11 cellular contexts compared by ENCODE assay signal in genomic region chr12:50258167-50258551, GRCh38. TPM values are rescaled to one million over a fixed set of nuclear protein-coding genes. Genes with fewer than 3 reads are reported as not detected.
DNase-seq lines count a peak whose midpoint lies in the region; ATAC-seq, FAIRE-seq and TF ChIP-seq lines count a peak whose summit lies in the region.
"Had no signal": no experiment of that assay in that cellular context is flagged by ENCODE, and none has a peak within 500 bp of the region (broad histone marks: within the 10 kb centered on the region; RNA-seq: fewer than 3 reads in every experiment).

No MANE protein-coding gene starts in this region.

- TF ChIP-seq CTCF in Caco-2 (IDR thresholded peaks at IDR 0.05; ENCODE audit: insufficient read depth in 1 of 2, low read depth in 1 of 2, low read length in 1 of 2, severe bottlenecking in 1 of 2, unreplicated experiment in 1 of 2) (no peak), K562 (IDR thresholded peaks at IDR 0.05 in 2 of 3, conservative IDR thresholded peaks at IDR 0.05 in 1 of 3; ENCODE audit: insufficient read depth in 2 of 3, low read depth in 1 of 3, low read length in 3 of 3) (no peak), right atrium auricular region (IDR thresholded peaks at IDR 0.05) (no peak)

- H4K20me1 ChIP-seq in K562 (replicated peaks; ENCODE audit: control insufficient read depth, insufficient read depth, low read length): no peaks in the 10 kb centered on the region

- peaks cover 44% of the 10 kb centered on the region for H3K4me1 ChIP-seq in Caco-2
- H3K4me1 ChIP-seq in K562 (replicated peaks in 1 of 2; ENCODE audit: control insufficient read depth in 2 of 2, insufficient read depth in 2 of 2, low read length in 2 of 2): peaks cover 23 to 25% of the 10 kb centered on the region in 2 experiments; a peak in 4 of 5 replicates
- H3K4me1 ChIP-seq in right atrium auricular region: peaks cover 0 to 32% of the 10 kb centered on the region in 2 donors

- H3K9me3 Mint-ChIP-seq in Caco-2 (ENCODE audit: unreplicated experiment): no peaks in the 10 kb centered on the region
- no peaks in the 10 kb centered on the region for H3K9me3 Mint-ChIP-seq in activated naive CD4-positive, alpha-beta T cell treated with anti-CD3 and anti-CD28 coated beads for 36 hours
- H3K9me3 Mint-ChIP-seq: naive B cell had no signal

- ATAC-seq in K562 (no peak), sciatic nerve (peak; percentile 86), HG02884 (IDR thresholded peaks at IDR 0.05; ENCODE audit: unreplicated experiment) (no peak)

- no peak overlapping the region for H3K4me3 Mint-ChIP-seq in Caco-2 (ENCODE audit: unreplicated experiment)
- H3K4me3 Mint-ChIP-seq in activated naive CD4-positive, alpha-beta T cell treated with anti-CD3 and anti-CD28 coated beads for 36 hours: no peak overlapping the region

- CTCF ChIA-PET in Caco-2 (lab: Charles Lee): interaction anchor here (0.6 to 0.7 kb wide), 2 partner anchors 30 to 56 kb away, joined by 3 to 5 read pairs; no protein-coding TSS in a partner anchor
- CTCF ChIA-PET in K562 (lab: Yijun Ruan, JAX; ENCODE audit: low intra/inter-chr PET ratio): no interaction called here
- CTCF ChIA-PET in activated naive CD4-positive, alpha-beta T cell treated with anti-CD3 and anti-CD28 coated beads for 36 hours (lab: Charles Lee): no interaction called here

- H3K27me3 ChIP-seq in Caco-2 (replicated peaks; ENCODE audit: control insufficient read depth, insufficient read depth, low read length) (no peaks in the 10 kb centered on the region), K562 (ENCODE audit: control insufficient read depth in 2 of 2, insufficient read depth in 2 of 2, low read length in 2 of 2) (no peaks in the 10 kb centered on the region), right atrium auricular region (no peaks in the 10 kb centered on the region)

- peaks cover 37% of the 10 kb centered on the region for H3K4me1 Mint-ChIP-seq in Caco-2 (ENCODE audit: low read depth, unreplicated experiment)
- H3K4me1 Mint-ChIP-seq in activated naive CD4-positive, alpha-beta T cell treated with anti-CD3 and anti-CD28 coated beads for 36 hours (ENCODE audit: low read depth): peaks cover 10% of the 10 kb centered on the region

- H3K36me3 Mint-ChIP-seq in Caco-2 (ENCODE audit: insufficient read depth, unreplicated experiment): peaks cover 22% of the 10 kb centered on the region
- H3K36me3 Mint-ChIP-seq in activated naive CD4-positive, alpha-beta T cell treated with anti-CD3 and anti-CD28 coated beads for 36 hours (ENCODE audit: low read depth): no peaks in the 10 kb centered on the region
- H3K36me3 Mint-ChIP-seq: naive B cell had no signal

- 71% methylated on average over 5 of the region's 5 CpGs for WGBS in K562 (ENCODE audit: insufficient coverage, low coverage, missing lambda C conversion rate)

- H3K27ac ChIP-seq in K562 (ENCODE audit: extremely low read depth, low read depth, low read length) (0 out of 3 replicates have a peak overlapping the region, but pooled peaks have one; percentile 17), right atrium auricular region (peak overlapping the region; percentile 49 to 58)

- H3K79me2 ChIP-seq in K562 (ENCODE audit: control insufficient read depth, insufficient read depth, low read length): no peaks in the 10 kb centered on the region

- H3K27ac Mint-ChIP-seq in Caco-2 (ENCODE audit: unreplicated experiment): peak overlapping the region; percentile 19
- H3K27ac Mint-ChIP-seq in activated naive CD4-positive, alpha-beta T cell treated with anti-CD3 and anti-CD28 coated beads for 36 hours: no peak overlapping the region

- H3K9me3 ChIP-seq in Caco-2 (no peaks in the 10 kb centered on the region), K562 (replicated peaks; ENCODE audit: control insufficient read depth, insufficient read depth, low read depth, low read length) (no peaks in the 10 kb centered on the region), right atrium auricular region (no peaks in the 10 kb centered on the region)

- TF ChIP-seq RAD21 in K562 (CRISPR knock-in tag; conservative IDR thresholded peaks at IDR 0.05 in 1 of 2, IDR thresholded peaks at IDR 0.05 in 1 of 2): no peak

- H3K36me3 ChIP-seq in Caco-2 (ENCODE audit: control insufficient read depth, insufficient read depth, low read length): no peaks in the 10 kb centered on the region
- H3K36me3 ChIP-seq in K562 (ENCODE audit: control insufficient read depth, insufficient read depth, low read length): no peaks in the 10 kb centered on the region
- H3K36me3 ChIP-seq in right atrium auricular region: no peaks in the 10 kb centered on the region

- intact Hi-C loops in Caco-2 (cut with micrococcal nuclease; ENCODE audit: unreplicated experiment) (no loop called here), K562 (cut with micrococcal nuclease) (no loop called here), sciatic nerve (cut with DNase I) (no loop called here)
- intact Hi-C loops in activated naive CD4-positive, alpha-beta T cell treated with anti-CD3 and anti-CD28 coated beads for 36 hours (cut with micrococcal nuclease): no loop called here

- BruUV-seq in Caco-2 (replicated peaks; lab: Mats Ljungman, UMichigan): no TSS peak
- no TSS peak for BruUV-seq in K562 (replicated peaks; lab: Mats Ljungman, UMichigan)

- POLR2A ChIA-PET in Caco-2 (lab: Charles Lee) (interaction anchor here (0.6 to 1.2 kb wide), 2 partner anchors 25 to 229 kb away, joined by 3 to 4 read pairs; partner anchors contain the start of gene LIMA1), K562 (lab: Yijun Ruan, JAX) (interaction anchor here (1.3 to 1.4 kb wide), 2 partner anchors 15 to 49 kb away, joined by 4 to 5 read pairs; no protein-coding TSS in a partner anchor)

- no peak for FAIRE-seq in K562 (lab: Jason Lieb, UNC)
- FAIRE-seq: TTC549 had no signal

- in situ Hi-C loops in K562 (cut with MboI): no loop called here

- H2AFZ ChIP-seq in K562 (ENCODE audit: low read depth, low read length): peak overlapping the region; percentile 43

- H3K4me3 ChIP-seq in Caco-2 (ENCODE audit: low read depth, low read length) (no peak overlapping the region), K562 (no peak overlapping the region), right atrium auricular region (no peak overlapping the region)

- H3K9ac ChIP-seq in K562 (ENCODE audit: insufficient read depth in 1 of 2, low read depth in 2 of 2, low read length in 2 of 2): no peak overlapping the region

- no peaks in the 10 kb centered on the region for H3K27me3 Mint-ChIP-seq in Caco-2 (ENCODE audit: insufficient read depth, unreplicated experiment)
- H3K27me3 Mint-ChIP-seq in activated naive CD4-positive, alpha-beta T cell treated with anti-CD3 and anti-CD28 coated beads for 36 hours (ENCODE audit: low read depth): no peaks in the 10 kb centered on the region
- H3K27me3 Mint-ChIP-seq: naive B cell had no signal

- H3K4me2 ChIP-seq in K562 (ENCODE audit: insufficient read depth, low read length): no peak overlapping the region

- no peak for TF ChIP-seq EP300 in K562 (IDR thresholded peaks at IDR 0.05; ENCODE audit: low read length)

- H3K9me1 ChIP-seq in K562 (ENCODE audit: control insufficient read depth, insufficient read depth, low read length): no peaks in the 10 kb centered on the region

- no peak for TF ChIP-seq POLR2A in K562 (conservative IDR thresholded peaks at IDR 0.05)

- DNase-seq in Caco-2 (no peak), K562 (ENCODE audit: extremely low read depth in 1 of 4, low spot score in 3 of 4) (no peak), right atrium auricular region (ENCODE audit: low spot score) (peak; percentile 71), sciatic nerve (ENCODE audit: low spot score) (no peak), NAMALWA (ENCODE audit: low spot score) (no peak)
- DNase-seq in activated naive CD4-positive, alpha-beta T cell treated with anti-CD3 and anti-CD28 coated beads for 36 hours: no peak
- no peak for DNase-seq in central memory CD4-positive, alpha-beta T cell
- DNase-seq: glutamatergic neuron had no signal

TF ChIP-seq in K562, 482 proteins besides CTCF, POLR2A, EP300 and RAD21 (continues in another document):
- TF ChIP-seq HNRNPK (IDR thresholded peaks at IDR 0.05; ENCODE audit: low read depth, low read length, poor library complexity, severe bottlenecking): no peak
- no peak for TF ChIP-seq ETV1 (tag; conservative IDR thresholded peaks at IDR 0.05; ENCODE audit: low read depth)
- TF ChIP-seq ZKSCAN8 (CRISPR knock-in tag; IDR thresholded peaks at IDR 0.05): no peak
- TF ChIP-seq PKNOX1 (IDR thresholded peaks at IDR 0.05): no peak
- no peak for TF ChIP-seq ZNF717 (CRISPR knock-in tag; IDR thresholded peaks at IDR 0.05)
- TF ChIP-seq FOSL1 (tag; conservative IDR thresholded peaks at IDR 0.05): no peak

RNA-seq across cellular contexts. Expression of gene LIMA1, which starts 25.2 kb away (rescaled TPM):
- total RNA-seq in Caco-2 (2022) (50.3 and 53.5 TPM in 2 replicates), K562 (2014; rRNA removed) (24.7 and 28.3 TPM in 2 replicates), K562 (2014; rRNA removed; fragmentation: Illumina TruSeq; extraction: Trizol) (31.5 and 41.1 TPM in 2 replicates), K562 (2015; rRNA removed; fragmentation: Illumina TruSeq; extraction: Trizol) (22.5 and 24.4 TPM in 2 replicates), K562 (2021) (22.7 and 24.2 TPM in 2 replicates), right atrium auricular region (10 to 100 TPM; 20.7 to 28.3 TPM), sciatic nerve (142 TPM)
- total RNA-seq in K562 (2011; cell fraction: chromatin; rRNA removed; ENCODE audit: low replicate concordance): 69.0 and 93.4 TPM in 2 replicates
- total RNA-seq in K562 (2011; cell fraction: nucleolus; rRNA removed): 30.0 and 30.2 TPM in 2 replicates
- total RNA-seq in K562 (2011; cell fraction: nucleoplasm; rRNA removed): 42.2 and 56.2 TPM in 2 replicates
- polyA plus RNA-seq in K562 (2011; rRNA removed) (24.0 and 37.8 TPM in 2 replicates), K562 (2014; fragmentation: Illumina TruSeq; extraction: Trizol) (34.0 and 37.0 TPM in 2 replicates), K562 (2014; fragmentation: Nextera tagmentation; extraction: Ambion mirVana) (10 to 100 TPM; 20.2 to 23.7 TPM), K562 (2014; rRNA removed) (24.8 and 27.3 TPM in 2 replicates)
- polyA plus RNA-seq in K562 (2011; cell fraction: cytosol; rRNA removed): 8.2 and 9.2 TPM in 2 replicates
- polyA plus RNA-seq in K562 (2011; cell fraction: nucleus; rRNA removed): 21.7 and 22.5 TPM in 2 replicates
- polyA plus RNA-seq in K562 (2012): 16.3 and 16.8 TPM in 2 replicates
- polyA minus RNA-seq in K562 (2011; rRNA and poly(A)+ RNA removed): 31.8 and 43.7 TPM in 2 replicates
- polyA minus RNA-seq in K562 (2011; cell fraction: cytosol; rRNA and poly(A)+ RNA removed): 12.8 and 24.0 TPM in 2 replicates
- polyA minus RNA-seq in K562 (2011; cell fraction: nucleus; rRNA and poly(A)+ RNA removed): 12.5 and 22.5 TPM in 2 replicates
- total RNA-seq in activated naive CD4-positive, alpha-beta T cell treated with anti-CD3 and anti-CD28 coated beads for 36 hours: 10 to 100 TPM; 15.9 to 16.5 TPM
